ENCODE assay signal across 11 cellular contexts in the genomic region with DNA sequence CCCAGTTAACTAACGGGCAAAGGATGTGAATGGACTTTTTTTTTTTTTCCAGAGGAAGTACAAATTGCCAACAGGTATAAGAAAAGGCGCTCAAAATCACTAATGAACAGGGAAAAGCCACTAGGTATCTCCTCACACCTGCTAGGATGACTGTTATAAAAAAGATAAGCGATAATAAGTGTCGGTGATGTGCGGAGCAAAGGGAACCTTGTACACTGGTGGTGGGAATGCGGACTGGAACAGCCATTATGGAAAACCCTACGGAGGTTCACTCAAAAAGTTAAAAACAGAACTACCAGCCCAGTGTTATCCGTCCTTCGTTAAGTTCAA. TPM values are rescaled to one million over a fixed set of nuclear protein-coding genes. Genes with fewer than 3 reads are reported as not detected.
DNase-seq lines count a peak whose midpoint lies in the region; ATAC-seq and TF ChIP-seq lines count a peak whose summit lies in the region.
"Had no signal": no experiment of that assay in that cellular context is flagged by ENCODE, and none has a peak within 500 bp of the region (broad histone marks: within the 10 kb centered on the region; RNA-seq: fewer than 3 reads in every experiment).

No MANE protein-coding gene starts in this region.

- H3K9ac ChIP-seq in colonic mucosa (ENCODE audit: low read depth in 2 of 2, low read length in 2 of 2): peak overlapping the region in 1 of 2 donors; percentile 58

- peaks cover 30% of the 10 kb centered on the region for H3K27me3 Mint-ChIP-seq in activated T-cell treated with anti-CD3 and anti-CD28 coated beads, Interleukin-2, amount 50 U/mL, for 72 hours (ENCODE audit: low read depth)
- no peaks in the 10 kb centered on the region for H3K27me3 Mint-ChIP-seq in mesothelial cell of epicardium (ENCODE audit: low read depth)

- H3K27me3 ChIP-seq in colonic mucosa: no peaks in the 10 kb centered on the region
- H3K27me3 ChIP-seq in tibial nerve: no peaks in the 10 kb centered on the region
- no peaks in the 10 kb centered on the region for H3K27me3 ChIP-seq in HAP-1 (ENCODE audit: low read depth)

- H3K27ac ChIP-seq in colonic mucosa: peak overlapping the region; percentile 98
- peak overlapping the region; percentile 92 to 99 (median 96) for H3K27ac ChIP-seq in tibial nerve

- TF ChIP-seq CTCF in colonic mucosa (IDR thresholded peaks at IDR 0.05) (no peak), mesothelial cell of epicardium (IDR thresholded peaks at IDR 0.05; ENCODE audit: unreplicated experiment) (no peak), tibial nerve (IDR thresholded peaks at IDR 0.05) (no peak)

- peak overlapping the region; percentile 20 to 53 for H3K4me3 Mint-ChIP-seq in activated T-cell treated with anti-CD3 and anti-CD28 coated beads, Interleukin-2, amount 50 U/mL, for 72 hours
- H3K4me3 Mint-ChIP-seq in mesothelial cell of epicardium: peak overlapping the region; percentile 56
- H3K4me3 Mint-ChIP-seq: CD8-positive, alpha-beta T cell; memory B cell had no signal

- H3K4me1 ChIP-seq in colonic mucosa (no peaks in the 10 kb centered on the region), tibial nerve (peaks cover 0 to 34% (median 18%) of the 10 kb centered on the region in 4 donors), HAP-1 (no peaks in the 10 kb centered on the region)

- intact Hi-C loops in colonic mucosa (cut with DNase I): loop anchor here (5.0 to 10.0 kb wide), 2 partner anchors 52 to 159 kb away; a partner anchor contains a TSS

- H3K4me1 Mint-ChIP-seq in activated T-cell treated with anti-CD3 and anti-CD28 coated beads, Interleukin-2, amount 50 U/mL, for 72 hours (ENCODE audit: low read depth): peaks cover 11% of the 10 kb centered on the region
- peaks cover 36% of the 10 kb centered on the region for H3K4me1 Mint-ChIP-seq in mesothelial cell of epicardium
- H3K4me1 Mint-ChIP-seq: memory B cell had no signal

- H3K9me3 Mint-ChIP-seq in activated T-cell treated with anti-CD3 and anti-CD28 coated beads, Interleukin-2, amount 50 U/mL, for 72 hours: no peaks in the 10 kb centered on the region
- H3K9me3 Mint-ChIP-seq in mesothelial cell of epicardium: no peaks in the 10 kb centered on the region
- H3K9me3 Mint-ChIP-seq: CD8-positive, alpha-beta T cell; memory B cell had no signal

- in situ Hi-C loops in HAP-1 (cut with MboI; ENCODE audit: low sequenced_read_pairs): no loop called here

- H3K9me3 ChIP-seq in colonic mucosa (no peaks in the 10 kb centered on the region), tibial nerve (no peaks in the 10 kb centered on the region), HAP-1 (no peaks in the 10 kb centered on the region)

- no peaks in the 10 kb centered on the region for H3K36me3 ChIP-seq in colonic mucosa
- no peaks in the 10 kb centered on the region for H3K36me3 ChIP-seq in tibial nerve
- H3K36me3 ChIP-seq in HAP-1 (replicated peaks): no peaks in the 10 kb centered on the region

- no peaks in the 10 kb centered on the region for H3K36me3 Mint-ChIP-seq in activated T-cell treated with anti-CD3 and anti-CD28 coated beads, Interleukin-2, amount 50 U/mL, for 72 hours (ENCODE audit: insufficient read depth in 2 of 2)
- no peaks in the 10 kb centered on the region for H3K36me3 Mint-ChIP-seq in mesothelial cell of epicardium
- H3K36me3 Mint-ChIP-seq: CD8-positive, alpha-beta T cell; memory B cell had no signal

- no peak for TF ChIP-seq EP300 in tibial nerve (IDR thresholded peaks at IDR 0.05)

- no peak for ATAC-seq in activated T-cell treated with anti-CD3 and anti-CD28 coated beads, Interleukin-2, amount 50 U/mL, for 72 hours (replicated peaks in 1 of 2)

- peak overlapping the region; percentile 64 for H3K4me3 ChIP-seq in colonic mucosa
- peak overlapping the region; percentile 49 to 91 (median 70) for H3K4me3 ChIP-seq in tibial nerve
- no peak overlapping the region for H3K4me3 ChIP-seq in HAP-1

- no peak for TF ChIP-seq POLR2A in tibial nerve (IDR thresholded peaks at IDR 0.05)

- H3K27ac Mint-ChIP-seq in activated T-cell treated with anti-CD3 and anti-CD28 coated beads, Interleukin-2, amount 50 U/mL, for 72 hours: no peak overlapping the region
- H3K27ac Mint-ChIP-seq in mesothelial cell of epicardium: peak overlapping the region; percentile 77
- H3K27ac Mint-ChIP-seq: CD8-positive, alpha-beta T cell; memory B cell had no signal

- 64 to 66% methylated on average over 9 of the region's 9 CpGs for WGBS in tibial nerve, 2 donors

- DNase-seq in activated T-cell treated with anti-CD3 and anti-CD28 coated beads, Interleukin-2, amount 50 U/mL, for 72 hours: no peak
- DNase-seq in activated T-cell treated with anti-CD3 and anti-CD28 coated beads, Interleukin-2, amount 50 U/mL, for 48 hours: no peak
- DNase-seq in colonic mucosa: no peak
- no peak for DNase-seq in mesothelial cell of epicardium (ENCODE audit: low spot score in 2 of 2, unreplicated experiment in 2 of 2)
- DNase-seq in tibial nerve (ENCODE audit: low spot score in 2 of 2): no peak
- DNase-seq in HAP-1 (ENCODE audit: low spot score in 2 of 2): no peak
- no peak for DNase-seq in T-helper 9 cell
- DNase-seq in COLO829 (ENCODE audit: low spot score): no peak
- DNase-seq: NCI-H1105 had no signal

RNA-seq across cellular contexts. Expression of a gene that starts 0.8 kb away (rescaled TPM):
- 1 to 10 TPM in 1 of 2 donors, under 1 TPM in 1; 0.39 to 1.5 TPM for total RNA-seq in activated T-cell treated with anti-CD3 and anti-CD28 coated beads, Interleukin-2, amount 50 U/mL, for 72 hours
- 10 to 100 TPM; 54.6 to 68.0 TPM for total RNA-seq in colonic mucosa
- 21.3 to 24.2 TPM (median 21.8 TPM) in 3 replicates for total RNA-seq in mesothelial cell of epicardium
- 10 to 100 TPM; 23.2 to 44.4 (median 25.1) TPM for total RNA-seq in tibial nerve
- total RNA-seq: CD8-positive, alpha-beta T cell had no signal

RNA-seq across cellular contexts. Expression of a gene that starts 55.9 kb away (rescaled TPM):
- total RNA-seq in activated T-cell treated with anti-CD3 and anti-CD28 coated beads, Interleukin-2, amount 50 U/mL, for 72 hours: under 1 TPM in 1 of 2 donors, not detected in 1; 0.14 TPM
- total RNA-seq in colonic mucosa (under 1 TPM; 0.57 to 0.72 TPM), mesothelial cell of epicardium (not detected in 3 replicates), tibial nerve (not detected)
- total RNA-seq: CD8-positive, alpha-beta T cell had no signal
